Comparison of ENCODE assay signal across 3 cellular contexts in genomic region chr19:45601115-45601514, GRCh38.
TF ChIP-seq lines count a peak whose summit lies in the region.

No MANE protein-coding gene starts in this region.

TF ChIP-seq in SK-N-SH, 30 proteins besides CTCF, POLR2A, EP300 and RAD21:
- TF ChIP-seq FOXJ3 (CRISPR knock-in tag; IDR thresholded peaks at IDR 0.05) (no peak), TAF1 (IDR thresholded peaks at IDR 0.05; ENCODE audit: borderline replicate concordance, low read depth, low read length) (no peak), NRF1 (IDR thresholded peaks at IDR 0.05; ENCODE audit: low read depth, low read length) (no peak), ZBTB33 (IDR thresholded peaks at IDR 0.05; ENCODE audit: borderline replicate concordance, low read depth) (no peak), TCF12 (IDR thresholded peaks at IDR 0.05) (no peak), FOXM1 (IDR thresholded peaks at IDR 0.05; ENCODE audit: low read depth) (no peak)

TF ChIP-seq in SK-N-SH treated with all-trans-retinoic acid at 6 μM for 48 hours, 23 proteins besides CTCF, POLR2A, EP300 and RAD21:
- TF ChIP-seq ZFP30 (CRISPR knock-in tag; IDR thresholded peaks at IDR 0.05): no peak
- no peak for TF ChIP-seq POU6F1 (CRISPR knock-in tag; IDR thresholded peaks at IDR 0.05; ENCODE audit: borderline replicate concordance, low read depth)
- TF ChIP-seq OSR1 (CRISPR knock-in tag; IDR thresholded peaks at IDR 0.05): no peak
- TF ChIP-seq ARNTL (CRISPR knock-in tag; IDR thresholded peaks at IDR 0.05; ENCODE audit: borderline replicate concordance, low read depth): no peak
- TF ChIP-seq PPARA (CRISPR knock-in tag; IDR thresholded peaks at IDR 0.05; ENCODE audit: borderline replicate concordance): no peak
- no peak for TF ChIP-seq ZFP3 (CRISPR knock-in tag; IDR thresholded peaks at IDR 0.05)
- no peak for TF ChIP-seq SNAI2 (CRISPR knock-in tag; IDR thresholded peaks at IDR 0.05)
- TF ChIP-seq ISL1 (CRISPR knock-in tag; IDR thresholded peaks at IDR 0.05): no peak
- no peak for TF ChIP-seq ZNF8 (CRISPR knock-in tag; IDR thresholded peaks at IDR 0.05)
- no peak for TF ChIP-seq PATZ1 (CRISPR knock-in tag; IDR thresholded peaks at IDR 0.05; ENCODE audit: borderline replicate concordance)
- TF ChIP-seq CSRNP3 (CRISPR knock-in tag; IDR thresholded peaks at IDR 0.05): no peak
- no peak for TF ChIP-seq CREB5 (CRISPR knock-in tag; IDR thresholded peaks at IDR 0.05; ENCODE audit: low read depth)
- no peak for TF ChIP-seq CSDC2 (CRISPR knock-in tag; IDR thresholded peaks at IDR 0.05)
- TF ChIP-seq TOX (CRISPR knock-in tag; IDR thresholded peaks at IDR 0.05; ENCODE audit: borderline replicate concordance): no peak
- TF ChIP-seq ESRRG (CRISPR knock-in tag; IDR thresholded peaks at IDR 0.05): no peak
- no peak for TF ChIP-seq ZC3H10 (CRISPR knock-in tag; IDR thresholded peaks at IDR 0.05)
- no peak for TF ChIP-seq TSHZ2 (CRISPR knock-in tag; IDR thresholded peaks at IDR 0.05)
- no peak for TF ChIP-seq ZNF70 (CRISPR knock-in tag; IDR thresholded peaks at IDR 0.05)
- TF ChIP-seq RARB (CRISPR knock-in tag; IDR thresholded peaks at IDR 0.05): no peak
- TF ChIP-seq TCF4 (CRISPR knock-in tag; IDR thresholded peaks at IDR 0.05; ENCODE audit: borderline replicate concordance): no peak

TF ChIP-seq in endothelial cell of umbilical vein, 7 proteins besides CTCF, POLR2A, EP300 and RAD21:
- TF ChIP-seq POLR2AphosphoS5 (IDR thresholded peaks at IDR 0.05; ENCODE audit: insufficient read depth, low read depth, low read length) (peak; percentile 46), FOS (IDR thresholded peaks at IDR 0.05; ENCODE audit: borderline replicate concordance, insufficient read depth, low read length) (peak; percentile 19), MYC (IDR thresholded peaks at IDR 0.05; ENCODE audit: low read depth, low read length) (no peak), GATA2 (IDR thresholded peaks at IDR 0.05; ENCODE audit: insufficient read depth, insufficient read length, low read depth, low read length) (peak; percentile 24), EZH2 (IDR thresholded peaks at IDR 0.05; ENCODE audit: borderline replicate concordance, low read depth, low read length, severe bottlenecking) (no peak), MAX (IDR thresholded peaks at IDR 0.05; ENCODE audit: insufficient read depth, insufficient read length) (no peak)
